ENCODE assay signal across 16 cellular contexts in the genomic region with DNA sequence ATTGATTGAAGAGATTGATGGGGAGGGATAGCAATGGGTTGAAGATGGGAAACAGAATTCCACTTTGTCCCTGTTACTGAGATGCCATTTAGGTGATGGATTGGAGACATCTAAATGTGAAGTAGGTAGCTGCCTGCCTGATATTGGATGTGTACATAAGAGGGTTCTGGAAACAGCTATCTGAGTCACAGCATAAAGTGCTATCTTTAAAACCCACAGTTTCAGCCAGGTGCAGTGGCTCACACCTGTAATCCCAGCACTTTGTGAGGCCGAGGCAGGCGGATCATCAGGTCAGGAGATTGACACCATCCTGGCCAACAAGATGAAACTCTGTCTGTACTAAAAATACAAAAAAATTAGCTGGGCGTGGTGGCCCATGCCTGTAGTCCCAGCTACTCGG.
A peak's percentile ranks its signal among the peaks of the same experiment; 100 is the strongest.
DNase-seq lines count a peak whose midpoint lies in the region; ATAC-seq, FAIRE-seq and TF ChIP-seq lines count a peak whose summit lies in the region.
"Had no signal": no experiment of that assay in that cellular context is flagged by ENCODE, and none has a peak within 500 bp of the region (broad histone marks: within the 10 kb centered on the region; RNA-seq: fewer than 3 reads in every experiment).

No MANE protein-coding gene starts in this region.

- H3K36me3 ChIP-seq in pancreas: no peaks in the 10 kb centered on the region

- peaks cover 5% of the 10 kb centered on the region for H3K4me1 Mint-ChIP-seq in activated T-helper 17 cell treated with anti-CD3 and anti-CD28 coated beads, Interleukin-2, amount 50 U/mL, for 72 hours

- H3K27me3 ChIP-seq in pancreas: no peaks in the 10 kb centered on the region
- H3K27me3 ChIP-seq: BLaER1 had no signal

- H3K9me3 Mint-ChIP-seq in activated T-helper 17 cell treated with anti-CD3 and anti-CD28 coated beads, Interleukin-2, amount 50 U/mL, for 72 hours: no peaks in the 10 kb centered on the region
- H3K9me3 Mint-ChIP-seq: CD8-positive, alpha-beta memory T cell had no signal

- intact Hi-C loops in pancreas (cut with DNase I): no loop called here

- H3K27ac Mint-ChIP-seq in activated T-helper 17 cell treated with anti-CD3 and anti-CD28 coated beads, Interleukin-2, amount 50 U/mL, for 72 hours: peak overlapping the region; percentile 43

- H3K27ac ChIP-seq in pancreas (no peak overlapping the region), coronary artery (no peak overlapping the region)
- H3K27ac ChIP-seq: BLaER1, HL-60 had no signal

- H3K4me1 ChIP-seq in pancreas: peaks cover 7 to 32% (median 19%) of the 10 kb centered on the region in 3 donors
- H3K4me1 ChIP-seq: BLaER1 had no signal

- H3K4me3 Mint-ChIP-seq in activated T-helper 17 cell treated with anti-CD3 and anti-CD28 coated beads, Interleukin-2, amount 50 U/mL, for 72 hours: no peak overlapping the region
- H3K4me3 Mint-ChIP-seq: CD8-positive, alpha-beta memory T cell had no signal

- H3K27me3 Mint-ChIP-seq in activated T-helper 17 cell treated with anti-CD3 and anti-CD28 coated beads, Interleukin-2, amount 50 U/mL, for 72 hours: no peaks in the 10 kb centered on the region
- H3K27me3 Mint-ChIP-seq: CD8-positive, alpha-beta memory T cell had no signal

- H3K9me3 ChIP-seq in pancreas: no peaks in the 10 kb centered on the region

- peak; percentile 5 for DNase-seq in NCI-H345 (lab: John Stamatoyannopoulos, UW)
- DNase-seq in NCI-H345 treated with DMSO at 0.1 percent for 48 hours (lab: John Stamatoyannopoulos, UW; ENCODE audit: unreplicated experiment): no peak
- DNase-seq in NCI-H510A (lab: John Stamatoyannopoulos, UW): peak; percentile 32
- DNase-seq in pancreas: no peak
- DNase-seq in coronary artery (ENCODE audit: low spot score): no peak
- DNase-seq in NCI-H526 treated with DMSO at 0.1 percent for 48 hours (lab: John Stamatoyannopoulos, UW): no peak
- DNase-seq: 8988T; AML-193; CD8-positive, alpha-beta memory T cell; GF-D8 had no signal

- H3K4me3 ChIP-seq in pancreas: no peak overlapping the region
- no peak overlapping the region for H3K4me3 ChIP-seq in coronary artery
- H3K4me3 ChIP-seq: BLaER1 had no signal

- peaks cover 5% of the 10 kb centered on the region for H3K36me3 Mint-ChIP-seq in activated T-helper 17 cell treated with anti-CD3 and anti-CD28 coated beads, Interleukin-2, amount 50 U/mL, for 72 hours (ENCODE audit: low read depth)

- TF ChIP-seq CTCF in pancreas (IDR thresholded peaks at IDR 0.05): no peak
- TF ChIP-seq CTCF in coronary artery (IDR thresholded peaks at IDR 0.05): no peak

- no peak for FAIRE-seq in pancreas (lab: Jason Lieb, UNC)
- FAIRE-seq: H54 had no signal

- no peak for ATAC-seq in activated T-helper 17 cell treated with anti-CD3 and anti-CD28 coated beads, Interleukin-2, amount 50 U/mL, for 72 hours (replicated peaks)
- ATAC-seq in pancreas (peak in 3 of 4 donors; percentile 21 to 57 (median 56)), HG03196 (IDR thresholded peaks at IDR 0.05; ENCODE audit: unreplicated experiment) (no peak)
- ATAC-seq: HCT116 had no signal

- WGBS in pancreas, 2 donors: 71% methylated on average over 4 of the region's 4 CpGs

Comparison
In these comparisons a context has a peak if more than half of its experiments do, and no peak if none do; other contexts are left out.
1. DNase-seq: peak in NCI-H345 (single experiment) and NCI-H510A (single experiment); none in NCI-H345 treated with DMSO at 0.1 percent for 48 hours (single experiment), pancreas (0 of 6), coronary artery (single experiment) and NCI-H526 treated with DMSO at 0.1 percent for 48 hours (single experiment).
2. ATAC-seq: peak in pancreas (3 of 4); none in activated T-helper 17 cell treated with anti-CD3 and anti-CD28 coated beads, Interleukin-2, amount 50 U/mL, for 72 hours (single experiment) and HG03196 (single experiment).